In genomic region chr16:86465434-86465833, GRCh38 we compare ENCODE assay signal across 31 cellular contexts. TPM values are rescaled to one million over a fixed set of nuclear protein-coding genes. Genes with fewer than 3 reads are reported as not detected.
"Had no signal": no experiment of that assay in that cellular context is flagged by ENCODE, and none has a peak within 500 bp of the region (broad histone marks: within the 10 kb centered on the region; RNA-seq: fewer than 3 reads in every experiment).

No MANE protein-coding gene starts in this region.

- H3K4me2 ChIP-seq: smooth muscle cell had no signal

- H3K4me1 Mint-ChIP-seq: neural crest cell; stimulated activated effector memory CD8-positive, alpha-beta T cell treated with anti-CD3 and anti-CD28 coated beads, Interleukin-12 subunit alpha, Interleukin-12 subunit beta, amount 100 ng/mL, for 72 hours; stimulated activated naive B cell treated with anti-CD40 and anti-IgM and Interleukin-4, amounts not matched to agents 10 μg/mL and 1 μg/mL and 100 μg/mL, for 72 hours had no signal

- H3K36me3 Mint-ChIP-seq: natural killer cell treated with Interleukin-12 subunit alpha and Interleukin-12 subunit beta and Interleukin-15 and Interleukin-18, amount 100 ng/mL, for 72 hours; stimulated activated effector memory CD8-positive, alpha-beta T cell treated with anti-CD3 and anti-CD28 coated beads, Interleukin-12 subunit alpha, Interleukin-12 subunit beta, amount 100 ng/mL, for 72 hours had no signal

- H2AFZ ChIP-seq: parathyroid adenoma had no signal

- DNase-seq: naive B cell; naive thymus-derived CD8-positive, alpha-beta T cell; nephron progenitor cell; occipital lobe; ovary; psoas muscle; right cardiac atrium; right lobe of liver; spleen; stimulated activated CD4-positive, alpha-beta T cell treated with anti-CD3 and anti-CD28 coated beads, Interleukin-12 subunit alpha, Interleukin-12 subunit beta, amount 100 ng/mL, for 4 hours; stimulated activated CD4-positive, alpha-beta T cell treated with anti-CD3 and anti-CD28 coated beads, Interleukin-1b, Interleukin-23, amount 100 ng/mL, for 48 hours; stimulated activated CD4-positive, alpha-beta T cell treated with anti-CD3 and anti-CD28 coated beads, Interleukin-4, amount 100 ng/mL, for 1 hour; stimulated activated naive B cell treated with anti-CD40 and anti-IgM and Interleukin-4, amounts not matched to agents 10 μg/mL and 1 μg/mL and 100 μg/mL, for 72 hours; stimulated activated naive CD4-positive, alpha-beta T cell treated with Interleukin-2 at 50 U/mL for 16 hours; stomach; thyroid gland; trophoblast cell; upper lobe of left lung; uterus had no signal

- H3K4me1 ChIP-seq: parathyroid adenoma, psoas muscle, right lobe of liver, spleen, thyroid gland, tibial nerve, upper lobe of left lung, uterus had no signal

- H3K9ac ChIP-seq: parathyroid adenoma had no signal

- H3K4me3 ChIP-seq: ovary, psoas muscle, right lobe of liver, skin epidermis, smooth muscle cell, spleen, stomach, thoracic aorta, thyroid gland, tibial nerve, upper lobe of left lung, uterus had no signal

- H3K9me3 ChIP-seq: psoas muscle, right lobe of liver, thyroid gland, uterus had no signal

- ATAC-seq: naive thymus-derived CD8-positive, alpha-beta T cell; natural killer cell treated with Interleukin-12 subunit alpha and Interleukin-12 subunit beta and Interleukin-15 and Interleukin-18, amount 100 ng/mL, for 72 hours; psoas muscle; right cardiac atrium; right lobe of liver; stimulated activated effector memory CD8-positive, alpha-beta T cell treated with anti-CD3 and anti-CD28 coated beads, Interleukin-12 subunit alpha, Interleukin-12 subunit beta, amount 100 ng/mL, for 72 hours; stimulated activated naive B cell treated with anti-CD40 and anti-IgM and Interleukin-4, amounts not matched to agents 10 μg/mL and 1 μg/mL and 100 μg/mL, for 72 hours had no signal

- H3K36me3 ChIP-seq: ovary, right lobe of liver, spleen, stomach, thoracic aorta, thyroid gland, tibial nerve, upper lobe of left lung, uterus had no signal

- H3K27ac ChIP-seq: ovary, parathyroid adenoma, psoas muscle, right lobe of liver, skin epidermis, spleen, thoracic aorta, thyroid gland, tibial nerve, upper lobe of left lung, uterus had no signal

- H3K27me3 ChIP-seq: ovary, right lobe of liver, stomach, thyroid gland, tibial nerve, upper lobe of left lung had no signal

- H3K27ac Mint-ChIP-seq: naive B cell; naive thymus-derived CD8-positive, alpha-beta T cell; natural killer cell treated with Interleukin-12 subunit alpha and Interleukin-12 subunit beta and Interleukin-15 and Interleukin-18, amount 100 ng/mL, for 72 hours; nephron progenitor cell; progenitor cell of endocrine pancreas; stimulated activated effector memory CD8-positive, alpha-beta T cell treated with anti-CD3 and anti-CD28 coated beads, Interleukin-12 subunit alpha, Interleukin-12 subunit beta, amount 100 ng/mL, for 72 hours; stimulated activated naive B cell treated with anti-CD40 and anti-IgM and Interleukin-4, amounts not matched to agents 10 μg/mL and 1 μg/mL and 100 μg/mL, for 72 hours; stimulated activated naive CD8-positive, alpha-beta T cell treated with anti-CD3 and anti-CD28 coated beads, Interleukin-15, Interleukin-2, amounts not matched to agents 100 ng/mL and 50 ng/mL, for 24 hours had no signal

- H3K4me3 Mint-ChIP-seq: naive B cell; naive thymus-derived CD8-positive, alpha-beta T cell; natural killer cell treated with Interleukin-12 subunit alpha and Interleukin-12 subunit beta and Interleukin-15 and Interleukin-18, amount 100 ng/mL, for 72 hours; nephron progenitor cell; neural crest cell; stimulated activated effector memory CD8-positive, alpha-beta T cell treated with anti-CD3 and anti-CD28 coated beads, Interleukin-12 subunit alpha, Interleukin-12 subunit beta, amount 100 ng/mL, for 72 hours; stimulated activated naive B cell treated with anti-CD40 and anti-IgM and Interleukin-4, amounts not matched to agents 10 μg/mL and 1 μg/mL and 100 μg/mL, for 72 hours; stimulated activated naive CD8-positive, alpha-beta T cell treated with anti-CD3 and anti-CD28 coated beads, Interleukin-15, Interleukin-2, amounts not matched to agents 100 ng/mL and 50 ng/mL, for 24 hours had no signal

RNA-seq across cellular contexts. Expression of gene FOXF1, which starts 44.9 kb away (rescaled TPM):
- total RNA-seq: naive thymus-derived CD8-positive, alpha-beta T cell; natural killer cell treated with Interleukin-12 subunit alpha and Interleukin-12 subunit beta and Interleukin-15 and Interleukin-18, amount 100 ng/mL, for 72 hours; neural crest cell; osteoblast; progenitor cell of endocrine pancreas; renal cortical epithelial cell had no signal
- polyA plus RNA-seq: naive thymus-derived CD8-positive, alpha-beta T cell had no signal
